In the genomic region with DNA sequence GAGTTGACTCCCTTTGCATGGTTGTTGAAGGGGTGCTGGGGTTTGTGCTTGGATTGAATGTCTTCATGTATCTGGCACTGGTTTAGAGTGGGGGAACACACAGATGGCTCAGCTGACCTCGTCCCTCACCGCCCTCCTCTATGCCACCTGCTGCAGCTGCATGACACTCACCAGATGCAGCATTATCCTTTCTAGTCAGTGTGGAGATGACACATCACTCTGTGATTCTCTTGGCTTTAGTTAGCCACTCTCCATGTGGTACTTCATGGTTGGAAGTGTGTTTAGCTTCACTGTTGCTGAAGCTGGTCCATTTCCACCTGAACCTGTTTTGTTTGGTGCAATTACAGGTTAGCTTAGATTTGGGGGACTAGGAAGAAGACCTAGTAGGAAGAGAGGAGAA, we compare ENCODE assay signal across 1 cellular context.
TF ChIP-seq lines count a peak whose summit lies in the region.

No MANE protein-coding gene starts in this region.

TF ChIP-seq in H1, 55 proteins besides CTCF, POLR2A, EP300 and RAD21:
- TF ChIP-seq, protein P1, sequence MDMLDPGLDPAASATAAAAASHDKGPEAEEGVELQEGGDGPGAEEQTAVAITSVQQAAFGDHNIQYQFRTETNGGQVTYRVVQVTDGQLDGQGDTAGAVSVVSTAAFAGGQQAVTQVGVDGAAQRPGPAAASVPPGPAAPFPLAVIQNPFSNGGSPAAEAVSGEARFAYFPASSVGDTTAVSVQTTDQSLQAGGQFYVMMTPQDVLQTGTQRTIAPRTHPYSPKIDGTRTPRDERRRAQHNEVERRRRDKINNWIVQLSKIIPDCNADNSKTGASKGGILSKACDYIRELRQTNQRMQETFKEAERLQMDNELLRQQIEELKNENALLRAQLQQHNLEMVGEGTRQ (IDR thresholded peaks at IDR 0.05; ENCODE audit: low read length), result no peak
- no peak for TF ChIP-seq CBX5 (IDR thresholded peaks at IDR 0.05; ENCODE audit: low read depth, low read length)
- TF ChIP-seq CTBP2 (IDR thresholded peaks at IDR 0.05; ENCODE audit: borderline replicate concordance, insufficient read depth, insufficient read length, low read length), result no peak
- TF ChIP-seq, protein P2, sequence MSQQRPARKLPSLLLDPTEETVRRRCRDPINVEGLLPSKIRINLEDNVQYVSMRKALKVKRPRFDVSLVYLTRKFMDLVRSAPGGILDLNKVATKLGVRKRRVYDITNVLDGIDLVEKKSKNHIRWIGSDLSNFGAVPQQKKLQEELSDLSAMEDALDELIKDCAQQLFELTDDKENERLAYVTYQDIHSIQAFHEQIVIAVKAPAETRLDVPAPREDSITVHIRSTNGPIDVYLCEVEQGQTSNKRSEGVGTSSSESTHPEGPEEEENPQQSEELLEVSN (IDR thresholded peaks at IDR 0.05), result no peak
- TF ChIP-seq KDM4A (IDR thresholded peaks at IDR 0.05; ENCODE audit: low read depth, low read length, severe bottlenecking), result no peak
- TF ChIP-seq PHF8 (conservative IDR thresholded peaks at IDR 0.05; ENCODE audit: low read depth, low read length), result no peak
- no peak for TF ChIP-seq SP4 (IDR thresholded peaks at IDR 0.05; ENCODE audit: low read length)
- no peak for TF ChIP-seq KDM5A (IDR thresholded peaks at IDR 0.05; ENCODE audit: low read length)
- TF ChIP-seq GABPA (IDR thresholded peaks at IDR 0.05; ENCODE audit: borderline replicate concordance, insufficient read depth, low read length), result no peak
- TF ChIP-seq TBP (IDR thresholded peaks at IDR 0.05; ENCODE audit: low read depth, low read length), result no peak
- TF ChIP-seq SRF (IDR thresholded peaks at IDR 0.05; ENCODE audit: low read depth, low read length), result no peak
- no peak for TF ChIP-seq CEBPB (IDR thresholded peaks at IDR 0.05; ENCODE audit: low read depth, low read length)
- TF ChIP-seq EGR1 (IDR thresholded peaks at IDR 0.05; ENCODE audit: borderline replicate concordance, low read depth, low read length), result no peak
- TF ChIP-seq GTF2F1 (IDR thresholded peaks at IDR 0.05; ENCODE audit: borderline replicate concordance, low read depth, low read length), result no peak
- no peak for TF ChIP-seq CBX8 (IDR thresholded peaks at IDR 0.05; ENCODE audit: borderline replicate concordance, low read depth, low read length)
- TF ChIP-seq RFX5 (IDR thresholded peaks at IDR 0.05; ENCODE audit: borderline replicate concordance, low read depth, low read length), result no peak
